ENCODE assay signal across 8 cellular contexts in the genomic region with DNA sequence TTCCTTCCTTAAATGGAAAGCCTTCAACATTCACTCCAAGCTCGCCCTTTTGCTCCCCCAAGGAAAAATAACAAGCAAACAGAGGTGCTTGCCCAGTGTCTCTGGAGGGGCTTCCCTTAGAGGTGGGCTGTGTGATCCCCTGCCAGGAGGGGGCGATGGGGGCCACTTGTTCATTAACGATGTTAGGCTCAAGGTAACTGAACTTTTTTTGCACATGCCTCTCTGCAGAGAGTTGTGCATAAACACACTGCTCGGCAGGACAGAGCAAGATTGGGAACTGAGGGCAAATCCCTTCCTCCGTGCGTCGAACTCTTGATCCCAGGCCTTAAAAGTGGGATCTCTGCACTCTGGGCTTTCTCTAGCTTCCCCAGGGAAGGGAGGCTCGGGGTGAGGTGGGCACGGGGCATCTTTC. TPM values are rescaled to one million over a fixed set of nuclear protein-coding genes. Genes with fewer than 3 reads are reported as not detected.
A peak's percentile ranks its signal among the peaks of the same experiment; 100 is the strongest.
DNase-seq lines count a peak whose midpoint lies in the region; ATAC-seq, FAIRE-seq and TF ChIP-seq lines count a peak whose summit lies in the region.

No MANE protein-coding gene starts in this region.

- BruUV-seq in GM12878 (replicated peaks; lab: Mats Ljungman, UMichigan) = no TSS peak

- H3K36me3 Mint-ChIP-seq in natural killer cell = no peaks in the 10 kb centered on the region
- H3K36me3 Mint-ChIP-seq in natural killer cell treated with Interleukin-12 subunit alpha and Interleukin-12 subunit beta and Interleukin-15 and Interleukin-18, amount 100 ng/mL, for 72 hours = no peaks in the 10 kb centered on the region

- no peak overlapping the region for H3K4me3 Mint-ChIP-seq in natural killer cell
- H3K4me3 Mint-ChIP-seq in natural killer cell treated with Interleukin-12 subunit alpha and Interleukin-12 subunit beta and Interleukin-15 and Interleukin-18, amount 100 ng/mL, for 72 hours = no peak overlapping the region

- no peak overlapping the region for H3K27ac Mint-ChIP-seq in natural killer cell
- no peak overlapping the region for H3K27ac Mint-ChIP-seq in natural killer cell treated with Interleukin-12 subunit alpha and Interleukin-12 subunit beta and Interleukin-15 and Interleukin-18, amount 100 ng/mL, for 72 hours

- no peak for DNase-seq in natural killer cell
- no peak for DNase-seq in natural killer cell treated with Interleukin-12 subunit alpha and Interleukin-12 subunit beta and Interleukin-15 and Interleukin-18, amount 100 ng/mL, for 72 hours (ENCODE audit: low spot score)
- no peak for DNase-seq in GM12878 (ENCODE audit: low read depth, low spot score)
- no peak for DNase-seq in lower lobe of right lung
- DNase-seq in aorta = peak; percentile 31 to 75
- DNase-seq in NCI-H1436 (lab: John Stamatoyannopoulos, UW) = no peak
- no peak for DNase-seq in T1000 (lab: John Stamatoyannopoulos, UW)

- H3K27ac ChIP-seq in GM12878 (ENCODE audit: control insufficient read depth, insufficient read depth) = no peak overlapping the region
- H3K27ac ChIP-seq in lower lobe of right lung = peak overlapping the region; percentile 90
- peak overlapping the region; percentile 91 to 97 for H3K27ac ChIP-seq in aorta (ENCODE audit: low read depth in 1 of 2, low read length in 2 of 2)

- in situ Hi-C loops in GM12878 (cut with MboI) = loop anchor here (5.0 kb wide), 1 partner anchor 88 kb away; no protein-coding TSS in a partner anchor

- no peak overlapping the region for H3K4me2 ChIP-seq in GM12878 (ENCODE audit: control insufficient read depth, insufficient read depth)

- H3K9ac ChIP-seq in GM12878 (ENCODE audit: control insufficient read depth, insufficient read depth, low read length) = no peak overlapping the region

- H3K9me3 Mint-ChIP-seq in natural killer cell = no peaks in the 10 kb centered on the region
- H3K9me3 Mint-ChIP-seq in natural killer cell treated with Interleukin-12 subunit alpha and Interleukin-12 subunit beta and Interleukin-15 and Interleukin-18, amount 100 ng/mL, for 72 hours = no peaks in the 10 kb centered on the region

- no peaks in the 10 kb centered on the region for H3K9me3 ChIP-seq in GM12878 (replicated peaks; ENCODE audit: control insufficient read depth, insufficient read depth, low read length)
- H3K9me3 ChIP-seq in lower lobe of right lung = no peaks in the 10 kb centered on the region
- H3K9me3 ChIP-seq in aorta (ENCODE audit: control insufficient read depth, low read length) = no peaks in the 10 kb centered on the region

- peaks cover 6 to 12% of the 10 kb centered on the region in 2 donors for H3K4me1 Mint-ChIP-seq in natural killer cell
- peaks cover 23 to 27% of the 10 kb centered on the region in 2 donors for H3K4me1 Mint-ChIP-seq in natural killer cell treated with Interleukin-12 subunit alpha and Interleukin-12 subunit beta and Interleukin-15 and Interleukin-18, amount 100 ng/mL, for 72 hours (ENCODE audit: low read depth in 2 of 2)

- peaks cover 24% of the 10 kb centered on the region in 2 donors for H3K27me3 Mint-ChIP-seq in natural killer cell (ENCODE audit: low read depth in 2 of 2)
- peaks cover 29 to 42% of the 10 kb centered on the region in 2 donors for H3K27me3 Mint-ChIP-seq in natural killer cell treated with Interleukin-12 subunit alpha and Interleukin-12 subunit beta and Interleukin-15 and Interleukin-18, amount 100 ng/mL, for 72 hours

- ATAC-seq in natural killer cell (peak in 2 of 3 donors; percentile 27 to 40), GM12878 (no peak), lower lobe of right lung (no peak), aorta (ENCODE audit: low FRiP score) (no peak), GM21529 (IDR thresholded peaks at IDR 0.05; ENCODE audit: unreplicated experiment) (no peak)
- ATAC-seq in natural killer cell treated with Interleukin-12 subunit alpha and Interleukin-12 subunit beta and Interleukin-15 and Interleukin-18, amount 100 ng/mL, for 72 hours = no peak

- TF ChIP-seq CTCF in natural killer cell (IDR thresholded peaks at IDR 0.05) (no peak), GM12878 (IDR thresholded peaks at IDR 0.05 in 2 of 3, conservative IDR thresholded peaks at IDR 0.05 in 1 of 3; ENCODE audit: control insufficient read depth in 2 of 3, extremely low read depth in 1 of 3, insufficient read depth in 1 of 3, low read depth in 3 of 3, low read length in 3 of 3) (peak; percentile 23 to 38 (median 30); a peak in 5 of 6 replicates), lower lobe of right lung (IDR thresholded peaks at IDR 0.05) (no peak)

- no peak overlapping the region for H2AFZ ChIP-seq in GM12878 (ENCODE audit: control insufficient read depth, low read depth, low read length)

- POLR2A ChIA-PET in GM12878 (lab: Charles Lee) = interaction anchor here (0.6 kb wide), 1 partner anchor 70 kb away, joined by 4 read pairs; no protein-coding TSS in a partner anchor

- WGBS in GM12878 (ENCODE audit: insufficient coverage, insufficient replicate concordance, low lambda C conversion rate, missing lambda C conversion rate) = 63% methylated on average over 9 of the region's 9 CpGs
- 2 to 6% methylated on average over 9 of the region's 9 CpGs for WGBS in aorta, 2 donors

- no peak for TF ChIP-seq RAD21 in GM12878 (IDR thresholded peaks at IDR 0.05; ENCODE audit: insufficient read depth, low read depth, low read length)

- intact Hi-C loops in natural killer cell (cut with micrococcal nuclease) = no loop called here
- intact Hi-C loops in GM12878 (cut with micrococcal nuclease; ENCODE audit: unreplicated experiment) = no loop called here
- intact Hi-C loops in lower lobe of right lung (cut with DNase I) = no loop called here
- intact Hi-C loops in aorta (cut with DNase I) = loop anchor here (2.0 to 5.0 kb wide), 2 partner anchors 98 to 196 kb away; partner anchors contain the start of gene CAVIN1 (in 1 of the 2)

- CTCF ChIA-PET in GM12878 (lab: Yijun Ruan, JAX) = interaction anchor here (0.8 to 10.4 kb wide), 9 partner anchors 10 to 298 kb away, joined by 3 to 120 read pairs (median 4); partner anchors contain the start of gene NAGLU

- H3K4me1 ChIP-seq in GM12878 (ENCODE audit: control insufficient read depth, insufficient read depth, low read length) (no peaks in the 10 kb centered on the region), lower lobe of right lung (peaks cover 73% of the 10 kb centered on the region), aorta (ENCODE audit: control insufficient read depth in 1 of 2, insufficient read depth in 2 of 2, low read length in 2 of 2) (peaks cover 2 to 8% of the 10 kb centered on the region in 2 donors)

- H3K36me3 ChIP-seq in GM12878 (ENCODE audit: control insufficient read depth in 2 of 2, insufficient read depth in 2 of 2, low read length in 1 of 2) = peaks cover 4 to 8% of the 10 kb centered on the region in 2 experiments; a peak in 3 of 4 replicates
- peaks cover 38% of the 10 kb centered on the region for H3K36me3 ChIP-seq in lower lobe of right lung
- no peaks in the 10 kb centered on the region for H3K36me3 ChIP-seq in aorta (ENCODE audit: control insufficient read depth in 1 of 2, insufficient read depth in 2 of 2, low read length in 1 of 2)

- no peaks in the 10 kb centered on the region for H3K79me2 ChIP-seq in GM12878 (ENCODE audit: control insufficient read depth, insufficient read depth, low read length)

- H3K27me3 ChIP-seq in GM12878 (replicated peaks in 1 of 2; ENCODE audit: control insufficient read depth in 2 of 2, insufficient read depth in 2 of 2, low read length in 1 of 2) (no peaks in the 10 kb centered on the region), lower lobe of right lung (ENCODE audit: low read depth) (no peaks in the 10 kb centered on the region), aorta (ENCODE audit: control insufficient read depth in 1 of 2, insufficient read depth in 2 of 2, low read length in 1 of 2) (no peaks in the 10 kb centered on the region)

- no peaks in the 10 kb centered on the region; the same call in 1 of the 2 replicates for H4K20me1 ChIP-seq in GM12878 (ENCODE audit: control insufficient read depth, insufficient read depth)

- FAIRE-seq in GM12878 (lab: Jason Lieb, UNC) = peak; percentile 23

- TF ChIP-seq EP300 in GM12878 (IDR thresholded peaks at IDR 0.05; ENCODE audit: borderline replicate concordance in 1 of 2, control insufficient read depth in 1 of 2, low read depth in 2 of 2, low read length in 2 of 2) = no peak

- SMC1A ChIA-PET in GM12878 (lab: Charles Lee; ENCODE audit: uncharacterized antibody, unreplicated experiment) = interaction anchor here (1.1 to 2.0 kb wide), 4 partner anchors 81 to 114 kb away, joined by 3 to 7 read pairs (median 5); no protein-coding TSS in a partner anchor

- no peak for TF ChIP-seq POLR2A in GM12878 (IDR thresholded peaks at IDR 0.05; ENCODE audit: low read depth, low read length)

- H3K4me3 ChIP-seq in GM12878 = no peak overlapping the region
- H3K4me3 ChIP-seq in lower lobe of right lung = no peak overlapping the region
- H3K4me3 ChIP-seq in aorta (ENCODE audit: low read length in 2 of 2) = no peak overlapping the region

- RAD21 ChIA-PET in GM12878 (lab: Charles Lee; ENCODE audit: unreplicated experiment) = interaction anchor here (0.6 kb wide), 2 partner anchors 189 to 334 kb away, joined by 3 read pairs; no protein-coding TSS in a partner anchor

RNA-seq across cellular contexts. Expression of gene NAGLU, which starts 15.5 kb away (rescaled TPM):
- total RNA-seq in natural killer cell (10 to 100 TPM; 34.8 to 44.3 (median 36.4) TPM), GM12878 (2014; rRNA removed) (19.0 and 23.1 TPM in 2 replicates), GM12878 (2014; rRNA removed; fragmentation: Illumina TruSeq; extraction: Trizol) (8.2 and 8.5 TPM in 2 replicates), GM12878 (2021) (25.8 and 27.4 TPM in 2 replicates), lower lobe of right lung (39.1 TPM), aorta (10 to 100 TPM; 38.8 to 41.9 TPM)
- total RNA-seq in natural killer cell treated with Interleukin-12 subunit alpha and Interleukin-12 subunit beta and Interleukin-15 and Interleukin-18, amount 100 ng/mL, for 72 hours = 10 to 100 TPM; 18.1 to 19.3 TPM
- total RNA-seq in GM12878 (2013; cell fraction: nucleolus; rRNA removed) = 41.7 and 43.3 TPM in 2 replicates
- 5.0 TPM for polyA plus RNA-seq in GM12878 (2011; ENCODE audit: low read depth)
- polyA plus RNA-seq in GM12878 (2011; rRNA removed) (4.6 and 9.3 TPM in 2 replicates), GM12878 (2014; fragmentation: Illumina TruSeq; extraction: Trizol) (2.4 and 6.8 TPM in 2 replicates), GM12878 (2014; fragmentation: Nextera tagmentation; extraction: Ambion mirVana) (under 1 TPM; 0.23 to 0.69 TPM), GM12878 (2014; rRNA removed) (27.5 and 34.8 TPM in 2 replicates), GM12878 (2016; fragmentation: Nextera tagmentation; extraction: Ambion mirVana) (10 to 100 TPM in 1 of 2 experiments, 1 to 10 TPM in 1; 2.9 to 19.6 TPM), aorta (10 to 100 TPM; 22.3 to 75.0 TPM)
- 13.1 and 20.9 TPM in 2 replicates for polyA plus RNA-seq in GM12878 (2011; cell fraction: cytosol; rRNA removed)
- polyA plus RNA-seq in GM12878 (2011; cell fraction: nucleus; rRNA removed) = 56.0 and 60.4 TPM in 2 replicates
- polyA plus RNA-seq in GM12878 (2012) = 13.8 and 15.5 TPM in 2 replicates
- 7.9 and 20.1 TPM in 2 replicates for polyA minus RNA-seq in GM12878 (2011; rRNA and poly(A)+ RNA removed)
- polyA minus RNA-seq in GM12878 (2011; cell fraction: cytosol; rRNA and poly(A)+ RNA removed) = 8.2 and 11.0 TPM in 2 replicates
- 23.8 and 27.5 TPM in 2 replicates for polyA minus RNA-seq in GM12878 (2011; cell fraction: nucleus; rRNA and poly(A)+ RNA removed)

RNA-seq across cellular contexts. Expression of gene HSD17B1, which starts 32.2 kb away (rescaled TPM):
- total RNA-seq in natural killer cell (1 to 10 TPM in 2 of 3 donors, under 1 TPM in 1; 0.68 to 1.6 (median 1.2) TPM), GM12878 (2014; rRNA removed) (0.44 and 1.1 TPM in 2 replicates), GM12878 (2014; rRNA removed; fragmentation: Illumina TruSeq; extraction: Trizol) (0.14 and 0.36 TPM in 2 replicates), GM12878 (2021) (0.61 and 0.67 TPM in 2 replicates), lower lobe of right lung (2.2 TPM), aorta (1 to 10 TPM in 1 of 2 donors, under 1 TPM in 1; 0.62 to 1.3 TPM)
- 1 to 10 TPM in 1 of 2 donors, under 1 TPM in 1; 0.71 to 1.6 TPM for total RNA-seq in natural killer cell treated with Interleukin-12 subunit alpha and Interleukin-12 subunit beta and Interleukin-15 and Interleukin-18, amount 100 ng/mL, for 72 hours
- total RNA-seq in GM12878 (2013; cell fraction: nucleolus; rRNA removed) = 1.6 and 2.3 TPM in 2 replicates
- polyA plus RNA-seq in GM12878 (2011; ENCODE audit: low read depth) = 0.63 TPM
- polyA plus RNA-seq in GM12878 (2011; rRNA removed) (0.19 and 0.29 TPM in 2 replicates), GM12878 (2014; fragmentation: Illumina TruSeq; extraction: Trizol) (0.06 and 0.15 TPM in 2 replicates), GM12878 (2014; fragmentation: Nextera tagmentation; extraction: Ambion mirVana) (under 1 TPM; 0.21 to 0.26 TPM), GM12878 (2014; rRNA removed) (0.22 and 0.47 TPM in 2 replicates), GM12878 (2016; fragmentation: Nextera tagmentation; extraction: Ambion mirVana) (1 to 10 TPM in 1 of 2 experiments, under 1 TPM in 1; 0.73 to 1.1 TPM), aorta (1 to 10 TPM in 1 of 2 donors, under 1 TPM in 1; 0.50 to 7.6 TPM)
- polyA plus RNA-seq in GM12878 (2011; cell fraction: cytosol; rRNA removed) = 0.39 and 0.65 TPM in 2 replicates
- polyA plus RNA-seq in GM12878 (2011; cell fraction: nucleus; rRNA removed) = 0.86 and 0.99 TPM in 2 replicates
- 0.53 and 0.89 TPM in 2 replicates for polyA plus RNA-seq in GM12878 (2012)
- polyA minus RNA-seq in GM12878 (2011; rRNA and poly(A)+ RNA removed) = 0.15 and 0.72 TPM in 2 replicates
- polyA minus RNA-seq in GM12878 (2011; cell fraction: cytosol; rRNA and poly(A)+ RNA removed) = not detected in 2 replicates
- polyA minus RNA-seq in GM12878 (2011; cell fraction: nucleus; rRNA and poly(A)+ RNA removed) = 0.60 and 1.7 TPM in 2 replicates

RNA-seq across cellular contexts. Expression of gene COASY, which starts 41.4 kb away (rescaled TPM):
- total RNA-seq in natural killer cell = 10 to 100 TPM; 61.1 to 67.8 (median 62.3) TPM
- 100 to 1,000 TPM in 1 of 2 donors, 10 to 100 TPM in 1; 83.4 to 126 TPM for total RNA-seq in natural killer cell treated with Interleukin-12 subunit alpha and Interleukin-12 subunit beta and Interleukin-15 and Interleukin-18, amount 100 ng/mL, for 72 hours
- total RNA-seq in GM12878 (2013; cell fraction: nucleolus; rRNA removed) = 25.0 and 29.9 TPM in 2 replicates
- 27.8 and 31.3 TPM in 2 replicates for total RNA-seq in GM12878 (2014; rRNA removed)
- total RNA-seq in GM12878 (2014; rRNA removed; fragmentation: Illumina TruSeq; extraction: Trizol) = 18.6 TPM in 2 replicates
- total RNA-seq in GM12878 (2021) = 81.9 and 88.5 TPM in 2 replicates
- 32.2 TPM for polyA plus RNA-seq in GM12878 (2011; ENCODE audit: low read depth)
- 19.9 and 33.1 TPM in 2 replicates for polyA plus RNA-seq in GM12878 (2011; rRNA removed)
- polyA plus RNA-seq in GM12878 (2011; cell fraction: cytosol; rRNA removed) = 43.3 and 50.8 TPM in 2 replicates
- 260 and 275 TPM in 2 replicates for polyA plus RNA-seq in GM12878 (2011; cell fraction: nucleus; rRNA removed)
- polyA plus RNA-seq in GM12878 (2012) = 64.1 and 86.9 TPM in 2 replicates
- polyA plus RNA-seq in GM12878 (2014; fragmentation: Illumina TruSeq; extraction: Trizol) = 28.0 and 38.1 TPM in 2 replicates
- 10 to 100 TPM; 39.8 to 46.6 TPM for polyA plus RNA-seq in GM12878 (2014; fragmentation: Nextera tagmentation; extraction: Ambion mirVana)
- polyA plus RNA-seq in GM12878 (2014; rRNA removed) = 52.5 and 57.8 TPM in 2 replicates
- polyA plus RNA-seq in GM12878 (2016; fragmentation: Nextera tagmentation; extraction: Ambion mirVana) = 10 to 100 TPM; 88.1 to 93.9 TPM
- polyA minus RNA-seq in GM12878 (2011; rRNA and poly(A)+ RNA removed) = 21.3 and 34.8 TPM in 2 replicates
- 23.2 and 23.4 TPM in 2 replicates for polyA minus RNA-seq in GM12878 (2011; cell fraction: cytosol; rRNA and poly(A)+ RNA removed)
- 28.2 and 43.9 TPM in 2 replicates for polyA minus RNA-seq in GM12878 (2011; cell fraction: nucleus; rRNA and poly(A)+ RNA removed)
- 65.8 TPM for total RNA-seq in lower lobe of right lung
- 10 to 100 TPM; 34.0 to 43.2 TPM for total RNA-seq in aorta
- polyA plus RNA-seq in aorta = 10 to 100 TPM; 23.0 to 89.5 TPM

RNA-seq across cellular contexts. Expression of gene MLX, which starts 46.4 kb away (rescaled TPM):
- total RNA-seq in natural killer cell (10 to 100 TPM; 38.9 to 58.2 (median 42.6) TPM), GM12878 (2014; rRNA removed) (37.1 and 39.5 TPM in 2 replicates), GM12878 (2014; rRNA removed; fragmentation: Illumina TruSeq; extraction: Trizol) (34.1 and 34.4 TPM in 2 replicates), GM12878 (2021) (38.3 and 41.5 TPM in 2 replicates), lower lobe of right lung (70.5 TPM), aorta (10 to 100 TPM; 31.9 to 34.2 TPM)
- 10 to 100 TPM; 66.8 to 68.4 TPM for total RNA-seq in natural killer cell treated with Interleukin-12 subunit alpha and Interleukin-12 subunit beta and Interleukin-15 and Interleukin-18, amount 100 ng/mL, for 72 hours
- total RNA-seq in GM12878 (2013; cell fraction: nucleolus; rRNA removed) = 60.5 and 62.5 TPM in 2 replicates
- 23.2 TPM for polyA plus RNA-seq in GM12878 (2011; ENCODE audit: low read depth)
- polyA plus RNA-seq in GM12878 (2011; rRNA removed) (41.2 and 48.9 TPM in 2 replicates), GM12878 (2014; fragmentation: Illumina TruSeq; extraction: Trizol) (59.2 and 61.1 TPM in 2 replicates), GM12878 (2014; fragmentation: Nextera tagmentation; extraction: Ambion mirVana) (10 to 100 TPM; 38.3 to 49.1 TPM), GM12878 (2014; rRNA removed) (65.0 and 66.1 TPM in 2 replicates), GM12878 (2016; fragmentation: Nextera tagmentation; extraction: Ambion mirVana) (10 to 100 TPM; 40.6 to 47.4 TPM), aorta (10 to 100 TPM; 33.8 to 38.6 TPM)
- polyA plus RNA-seq in GM12878 (2011; cell fraction: cytosol; rRNA removed) = 46.2 and 53.0 TPM in 2 replicates
- polyA plus RNA-seq in GM12878 (2011; cell fraction: nucleus; rRNA removed) = 103 and 133 TPM in 2 replicates
- 30.5 and 32.5 TPM in 2 replicates for polyA plus RNA-seq in GM12878 (2012)
- 65.2 and 81.9 TPM in 2 replicates for polyA minus RNA-seq in GM12878 (2011; rRNA and poly(A)+ RNA removed)
- 16.7 and 28.9 TPM in 2 replicates for polyA minus RNA-seq in GM12878 (2011; cell fraction: cytosol; rRNA and poly(A)+ RNA removed)
- polyA minus RNA-seq in GM12878 (2011; cell fraction: nucleus; rRNA and poly(A)+ RNA removed) = 34.8 and 58.3 TPM in 2 replicates

RNA-seq across cellular contexts. Expression of gene PSMC3IP, which starts 57.0 kb away (rescaled TPM):
- 1 to 10 TPM; 5.0 to 6.2 (median 5.7) TPM for total RNA-seq in natural killer cell
- 10 to 100 TPM; 20.7 to 41.3 TPM for total RNA-seq in natural killer cell treated with Interleukin-12 subunit alpha and Interleukin-12 subunit beta and Interleukin-15 and Interleukin-18, amount 100 ng/mL, for 72 hours
- total RNA-seq in GM12878 (2013; cell fraction: nucleolus; rRNA removed) = 9.0 and 9.9 TPM in 2 replicates
- 17.4 and 18.7 TPM in 2 replicates for total RNA-seq in GM12878 (2014; rRNA removed)
- total RNA-seq in GM12878 (2014; rRNA removed; fragmentation: Illumina TruSeq; extraction: Trizol) = 12.0 and 12.1 TPM in 2 replicates
- total RNA-seq in GM12878 (2021) = 14.7 and 18.0 TPM in 2 replicates
- polyA plus RNA-seq in GM12878 (2011; ENCODE audit: low read depth) = 9.6 TPM
- polyA plus RNA-seq in GM12878 (2011; rRNA removed) = 13.5 and 15.0 TPM in 2 replicates
- 7.3 and 9.3 TPM in 2 replicates for polyA plus RNA-seq in GM12878 (2011; cell fraction: cytosol; rRNA removed)
- polyA plus RNA-seq in GM12878 (2011; cell fraction: nucleus; rRNA removed) = 29.3 and 29.5 TPM in 2 replicates
- polyA plus RNA-seq in GM12878 (2012) = 8.4 and 13.5 TPM in 2 replicates
- polyA plus RNA-seq in GM12878 (2014; fragmentation: Illumina TruSeq; extraction: Trizol) = 25.9 and 28.5 TPM in 2 replicates
- 1 to 10 TPM; 6.8 to 7.1 TPM for polyA plus RNA-seq in GM12878 (2014; fragmentation: Nextera tagmentation; extraction: Ambion mirVana)
- 24.8 and 26.8 TPM in 2 replicates for polyA plus RNA-seq in GM12878 (2014; rRNA removed)
- polyA plus RNA-seq in GM12878 (2016; fragmentation: Nextera tagmentation; extraction: Ambion mirVana) = 10 to 100 TPM; 33.1 to 34.5 TPM
- polyA minus RNA-seq in GM12878 (2011; rRNA and poly(A)+ RNA removed) = 10.9 and 11.5 TPM in 2 replicates
- 3.3 and 4.7 TPM in 2 replicates for polyA minus RNA-seq in GM12878 (2011; cell fraction: cytosol; rRNA and poly(A)+ RNA removed)
- 10.9 and 16.8 TPM in 2 replicates for polyA minus RNA-seq in GM12878 (2011; cell fraction: nucleus; rRNA and poly(A)+ RNA removed)
- total RNA-seq in lower lobe of right lung = 4.8 TPM
- 1 to 10 TPM; 3.9 to 5.2 TPM for total RNA-seq in aorta
- 10 to 100 TPM in 1 of 2 donors, 1 to 10 TPM in 1; 3.8 to 14.4 TPM for polyA plus RNA-seq in aorta

Comparison
In these comparisons a context has a peak if more than half of its experiments do, and no peak if none do; other contexts are left out.
1. ATAC-seq: peak in natural killer cell (2 of 3); none in natural killer cell treated with Interleukin-12 subunit alpha and Interleukin-12 subunit beta and Interleukin-15 and Interleukin-18, amount 100 ng/mL, for 72 hours (0 of 2), GM12878 (single experiment), lower lobe of right lung (0 of 2), aorta (single experiment) and GM21529 (single experiment).
2. DNase-seq: peak in aorta (2 of 2); none in natural killer cell (single experiment), natural killer cell treated with Interleukin-12 subunit alpha and Interleukin-12 subunit beta and Interleukin-15 and Interleukin-18, amount 100 ng/mL, for 72 hours (single experiment), GM12878 (single experiment), lower lobe of right lung (single experiment), NCI-H1436 (single experiment) and T1000 (single experiment).
3. CTCF ChIP-seq: peak in GM12878 (3 of 3); none in natural killer cell (single experiment) and lower lobe of right lung (single experiment).
4. intact Hi-C loops: an anchor here in aorta (2.0 to 5.0 kb wide); none called in natural killer cell, GM12878 and lower lobe of right lung.